Comparison of ENCODE assay signal across 10 cellular contexts in genomic region chr6:41705329-41705995, GRCh38. TPM values are rescaled to one million over a fixed set of nuclear protein-coding genes. Genes with fewer than 3 reads are reported as not detected.
DNase-seq lines count a peak whose midpoint lies in the region; ATAC-seq, FAIRE-seq and TF ChIP-seq lines count a peak whose summit lies in the region.
"Had no signal": no experiment of that assay in that cellular context is flagged by ENCODE, and none has a peak within 500 bp of the region (broad histone marks: within the 10 kb centered on the region; RNA-seq: fewer than 3 reads in every experiment).

No MANE protein-coding gene starts in this region.

- DNase-seq in A549 (ENCODE audit: low read depth in 1 of 2, low spot score in 1 of 2): no peak
- DNase-seq in NCI-H69 (lab: John Stamatoyannopoulos, UW): peak; percentile 75
- no peak for DNase-seq in naive thymus-derived CD8-positive, alpha-beta T cell
- DNase-seq in NCI-H187 (lab: John Stamatoyannopoulos, UW): no peak
- no peak for DNase-seq in activated CD4-positive, alpha-beta T cell treated with anti-CD3 and anti-CD28 coated beads for 36 hours
- no peak for DNase-seq in aorta

- no peaks in the 10 kb centered on the region for H3K36me3 Mint-ChIP-seq in naive thymus-derived CD8-positive, alpha-beta T cell
- H3K36me3 Mint-ChIP-seq in activated CD4-positive, alpha-beta T cell treated with anti-CD3 and anti-CD28 coated beads for 36 hours (ENCODE audit: low read depth): no peaks in the 10 kb centered on the region

- H3K4me1 ChIP-seq in A549: peaks cover 30% of the 10 kb centered on the region
- no peaks in the 10 kb centered on the region for H3K4me1 ChIP-seq in endocrine pancreas (ENCODE audit: control insufficient read depth, insufficient read depth, low read length)
- H3K4me1 ChIP-seq in aorta (ENCODE audit: control insufficient read depth in 1 of 2, insufficient read depth in 2 of 2, low read length in 2 of 2): peaks cover 0 to 5% of the 10 kb centered on the region in 2 donors

- peak overlapping the region in 2 of 10 donors; percentile 4 to 63 for H3K4me3 Mint-ChIP-seq in naive thymus-derived CD8-positive, alpha-beta T cell
- no peak overlapping the region for H3K4me3 Mint-ChIP-seq in activated CD4-positive, alpha-beta T cell treated with anti-CD3 and anti-CD28 coated beads for 36 hours

- no peaks in the 10 kb centered on the region for H3K27me3 Mint-ChIP-seq in naive thymus-derived CD8-positive, alpha-beta T cell
- H3K27me3 Mint-ChIP-seq in activated CD4-positive, alpha-beta T cell treated with anti-CD3 and anti-CD28 coated beads for 36 hours: no peaks in the 10 kb centered on the region

- H3K27me3 ChIP-seq in endocrine pancreas (ENCODE audit: control insufficient read depth, insufficient read depth, low read length) (no peaks in the 10 kb centered on the region), aorta (ENCODE audit: control insufficient read depth in 1 of 2, insufficient read depth in 2 of 2, low read length in 1 of 2) (no peaks in the 10 kb centered on the region)

- CTCF ChIA-PET in A549 (lab: Yijun Ruan, JAX): interaction anchor here (0.5 to 6.2 kb wide), 29 partner anchors 8 to 338 kb away, joined by 3 to 66 read pairs (median 8); partner anchors contain the start of genes PRICKLE4, TFEB and TOMM6
- CTCF ChIA-PET in activated CD4-positive, alpha-beta T cell treated with anti-CD3 and anti-CD28 coated beads for 36 hours (lab: Charles Lee): interaction anchor here (0.6 to 1.7 kb wide), 11 partner anchors 9 to 284 kb away, joined by 3 to 10 read pairs (median 4); no protein-coding TSS in a partner anchor

- intact Hi-C loops in activated CD4-positive, alpha-beta T cell treated with anti-CD3 and anti-CD28 coated beads for 36 hours (cut with DNase I, micrococcal nuclease): loop anchor here in 1 of 2 experiments (10.0 kb wide), 1 partner anchor 69 kb away; the partner anchor contains the start of gene FRS3
- intact Hi-C loops in aorta (cut with DNase I): no loop called here

- no peaks in the 10 kb centered on the region for H3K36me3 ChIP-seq in endocrine pancreas (ENCODE audit: control insufficient read depth, insufficient read depth, low read length)
- no peaks in the 10 kb centered on the region for H3K36me3 ChIP-seq in aorta (ENCODE audit: control insufficient read depth in 1 of 2, insufficient read depth in 2 of 2, low read length in 1 of 2)

- TF ChIP-seq EP300 in A549 (IDR thresholded peaks at IDR 0.05): no peak

- H3K4me1 Mint-ChIP-seq in naive thymus-derived CD8-positive, alpha-beta T cell: peaks cover 23 to 71% (median 31%) of the 10 kb centered on the region in 4 donors
- peaks cover 33% of the 10 kb centered on the region for H3K4me1 Mint-ChIP-seq in activated CD4-positive, alpha-beta T cell treated with anti-CD3 and anti-CD28 coated beads for 36 hours

- FAIRE-seq in A549 (lab: Jason Lieb, UNC): no peak
- FAIRE-seq: endometrium had no signal

- POLR2A ChIA-PET in A549 (lab: Yijun Ruan, JAX): interaction anchor here (2.2 kb wide), 1 partner anchor 28 kb away, joined by 12 read pairs; no protein-coding TSS in a partner anchor
- POLR2A ChIA-PET in naive thymus-derived CD8-positive, alpha-beta T cell (lab: Charles Lee): no interaction called here
- POLR2A ChIA-PET in activated CD4-positive, alpha-beta T cell treated with anti-CD3 and anti-CD28 coated beads for 36 hours (lab: Charles Lee): no interaction called here

- no peak for TF ChIP-seq CTCF in A549 (IDR thresholded peaks at IDR 0.05)

- no peaks in the 10 kb centered on the region for H3K9me3 Mint-ChIP-seq in naive thymus-derived CD8-positive, alpha-beta T cell
- H3K9me3 Mint-ChIP-seq in activated CD4-positive, alpha-beta T cell treated with anti-CD3 and anti-CD28 coated beads for 36 hours (ENCODE audit: low read depth): no peaks in the 10 kb centered on the region

- 42% methylated on average over 9 of the region's 11 CpGs for WGBS in A549 (ENCODE audit: missing lambda C conversion rate)
- 38 to 41% methylated on average over 11 of the region's 11 CpGs for WGBS in aorta, 2 donors

- H3K27ac ChIP-seq in A549 (peak overlapping the region; percentile 85 to 97), aorta (ENCODE audit: low read depth in 1 of 2, low read length in 2 of 2) (peak overlapping the region in 1 of 2 donors; percentile 46)
- H3K27ac ChIP-seq: PC-9 had no signal

- peak overlapping the region; percentile 17 for H3K9ac ChIP-seq in endocrine pancreas (ENCODE audit: control insufficient read depth, insufficient read depth, low read length)

- ATAC-seq in A549 (no peak), HG03442 (IDR thresholded peaks at IDR 0.05; ENCODE audit: unreplicated experiment) (no peak), aorta (ENCODE audit: low FRiP score) (no peak)
- ATAC-seq in naive thymus-derived CD8-positive, alpha-beta T cell: no peak
- no peak for ATAC-seq in activated CD4-positive, alpha-beta T cell treated with anti-CD3 and anti-CD28 coated beads for 36 hours

- no peak for TF ChIP-seq RAD21 in A549 (conservative IDR thresholded peaks at IDR 0.05 in 1 of 2, IDR thresholded peaks at IDR 0.05 in 1 of 2)

- TF ChIP-seq POLR2A in A549 (IDR thresholded peaks at IDR 0.05; ENCODE audit: low read length): no peak

- H3K4me2 ChIP-seq in A549: peak overlapping the region; percentile 65
- H3K4me2 ChIP-seq: PC-9 had no signal

- H3K9me3 ChIP-seq in A549: no peaks in the 10 kb centered on the region
- no peaks in the 10 kb centered on the region for H3K9me3 ChIP-seq in endocrine pancreas (ENCODE audit: control insufficient read depth, low read length)
- no peaks in the 10 kb centered on the region for H3K9me3 ChIP-seq in aorta (ENCODE audit: control insufficient read depth, low read length)

- H3K4me3 ChIP-seq in A549 (no peak overlapping the region), endocrine pancreas (ENCODE audit: control insufficient read depth, insufficient read depth, low read length) (no peak overlapping the region), aorta (ENCODE audit: low read length in 2 of 2) (no peak overlapping the region)
- H3K4me3 ChIP-seq: PC-9 had no signal

- peak overlapping the region in 6 of 10 donors; percentile 26 to 82 (median 54) for H3K27ac Mint-ChIP-seq in naive thymus-derived CD8-positive, alpha-beta T cell
- H3K27ac Mint-ChIP-seq in activated CD4-positive, alpha-beta T cell treated with anti-CD3 and anti-CD28 coated beads for 36 hours: no peak overlapping the region

TF ChIP-seq in A549, 52 proteins besides CTCF, POLR2A, EP300 and RAD21:
- TF ChIP-seq RNF2 (IDR thresholded peaks at IDR 0.05; ENCODE audit: borderline replicate concordance, low read depth) (no peak), NFE2L2 (conservative IDR thresholded peaks at IDR 0.05; ENCODE audit: low read length) (no peak), HES2 (IDR thresholded peaks at IDR 0.05) (no peak), GATA3 (IDR thresholded peaks at IDR 0.05; ENCODE audit: borderline replicate concordance) (no peak), SMC3 (IDR thresholded peaks at IDR 0.05) (no peak), HOXB5 (CRISPR knock-in tag; IDR thresholded peaks at IDR 0.05) (no peak), CHD4 (IDR thresholded peaks at IDR 0.05; ENCODE audit: borderline replicate concordance) (no peak), CEBPB (IDR thresholded peaks at IDR 0.05) (no peak), HMGXB4 (CRISPR knock-in tag; IDR thresholded peaks at IDR 0.05; ENCODE audit: borderline replicate concordance) (no peak), CHD2 (IDR thresholded peaks at IDR 0.05; ENCODE audit: low read length, partially characterized antibody) (no peak)

RNA-seq across cellular contexts. Expression of gene TFEB, which starts 29.9 kb away (rescaled TPM):
- polyA plus RNA-seq in A549 (2011; rRNA removed) (2.9 and 3.1 TPM in 2 replicates), A549 (2017; fragmentation: RNase III; extraction: RNeasy Plus Mini Kit Qiagen cat#74134 plus additional on column Dnase treatment) (4.3 to 6.1 TPM (median 4.5 TPM) in 3 replicates), aorta (10 to 100 TPM in 1 of 2 donors, 1 to 10 TPM in 1; 7.3 to 20.9 TPM)
- polyA plus RNA-seq in A549 (2012; cell fraction: cytosol; rRNA removed): 2.8 and 5.0 TPM in 2 replicates
- 5.0 and 7.6 TPM in 2 replicates for polyA plus RNA-seq in A549 (2012; cell fraction: nucleus; rRNA removed)
- polyA minus RNA-seq in A549 (2011; rRNA and poly(A)+ RNA removed): 5.3 and 9.9 TPM in 2 replicates
- total RNA-seq in naive thymus-derived CD8-positive, alpha-beta T cell: 10 to 100 TPM in 1 of 2 experiments, 1 to 10 TPM in 1; 9.2 to 10.8 TPM
- 1 to 10 TPM; 2.6 to 9.4 (median 6.1) TPM for polyA plus RNA-seq in naive thymus-derived CD8-positive, alpha-beta T cell
- 1 to 10 TPM; 8.5 to 9.2 TPM for total RNA-seq in activated CD4-positive, alpha-beta T cell treated with anti-CD3 and anti-CD28 coated beads for 36 hours
- total RNA-seq in aorta: 10 to 100 TPM; 22.2 to 32.1 TPM

RNA-seq across cellular contexts. Expression of gene PGC, which starts 41.7 kb away (rescaled TPM):
- polyA plus RNA-seq in A549 (2011; rRNA removed) (not detected in 2 replicates), A549 (2017; fragmentation: RNase III; extraction: RNeasy Plus Mini Kit Qiagen cat#74134 plus additional on column Dnase treatment) (not detected in 3 replicates), aorta (1 to 10 TPM; 1.1 to 2.5 TPM)
- 0.04 TPM in 1 of 2 replicates, not detected in the other for polyA plus RNA-seq in A549 (2012; cell fraction: cytosol; rRNA removed)
- polyA plus RNA-seq in A549 (2012; cell fraction: nucleus; rRNA removed): not detected in 2 replicates
- 0.21 TPM in 1 of 2 replicates, not detected in the other for polyA minus RNA-seq in A549 (2011; rRNA and poly(A)+ RNA removed)
- total RNA-seq in naive thymus-derived CD8-positive, alpha-beta T cell: not detected
- not detected for polyA plus RNA-seq in naive thymus-derived CD8-positive, alpha-beta T cell
- not detected for total RNA-seq in activated CD4-positive, alpha-beta T cell treated with anti-CD3 and anti-CD28 coated beads for 36 hours
- total RNA-seq in aorta: under 1 TPM; 0.33 to 0.65 TPM
- total RNA-seq: PC-9 had no signal
